ENCODE assay signal across 8 cellular contexts in the genomic region with DNA sequence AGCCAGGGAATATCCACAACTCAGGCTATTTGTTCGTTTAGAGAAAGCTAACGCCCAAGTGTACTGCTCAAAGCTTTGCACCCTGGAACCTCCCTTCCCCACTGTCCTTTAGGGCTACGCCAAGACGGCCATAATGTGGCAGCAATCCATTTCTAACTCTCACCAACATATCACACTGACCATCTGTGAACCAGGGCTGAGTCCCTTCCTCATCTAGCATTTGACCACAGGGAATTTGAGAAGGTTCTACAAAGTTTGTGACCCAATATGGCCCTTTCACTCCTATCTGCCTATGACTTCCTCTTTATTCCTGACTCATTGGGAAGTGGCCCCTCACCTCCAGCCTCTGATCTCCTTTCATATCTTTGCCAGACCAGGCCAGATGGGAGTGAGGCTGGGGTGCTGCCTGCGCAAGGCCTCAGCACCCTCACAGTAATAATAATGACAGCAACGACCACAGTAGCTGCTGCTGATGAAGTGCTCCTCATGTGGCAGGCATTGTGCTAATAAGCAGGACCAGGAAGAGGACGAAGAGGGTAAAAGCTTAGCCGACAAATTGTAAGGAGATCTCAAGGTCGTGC.
"Had no signal": no experiment of that assay in that cellular context is flagged by ENCODE, and none has a peak within 500 bp of the region (broad histone marks: within the 10 kb centered on the region; RNA-seq: fewer than 3 reads in every experiment).

No MANE protein-coding gene starts in this region.

- H3K4me3 ChIP-seq: ovary had no signal

- H3K27ac ChIP-seq: gastroesophageal sphincter, ovary, testis, VCaP had no signal

- H3K27me3 ChIP-seq: ovary, testis had no signal

- H3K9me3 Mint-ChIP-seq: activated CD4-positive, alpha-beta memory T cell treated with anti-CD3 and anti-CD28 coated beads, Interleukin-2, amount 10 ng/mL, durations not matched to agents 7 days and 5 days; neural crest cell; stimulated activated naive CD8-positive, alpha-beta T cell treated with anti-CD3 and anti-CD28 coated beads, Interleukin-15, amount 100 ng/mL, for 72 hours had no signal

- DNase-seq: cortex of kidney had no signal

- H3K36me3 ChIP-seq: gastroesophageal sphincter, ovary had no signal

- H3K9me3 ChIP-seq: gastroesophageal sphincter, ovary, testis had no signal

- H3K4me1 ChIP-seq: testis had no signal
